In the genomic region with DNA sequence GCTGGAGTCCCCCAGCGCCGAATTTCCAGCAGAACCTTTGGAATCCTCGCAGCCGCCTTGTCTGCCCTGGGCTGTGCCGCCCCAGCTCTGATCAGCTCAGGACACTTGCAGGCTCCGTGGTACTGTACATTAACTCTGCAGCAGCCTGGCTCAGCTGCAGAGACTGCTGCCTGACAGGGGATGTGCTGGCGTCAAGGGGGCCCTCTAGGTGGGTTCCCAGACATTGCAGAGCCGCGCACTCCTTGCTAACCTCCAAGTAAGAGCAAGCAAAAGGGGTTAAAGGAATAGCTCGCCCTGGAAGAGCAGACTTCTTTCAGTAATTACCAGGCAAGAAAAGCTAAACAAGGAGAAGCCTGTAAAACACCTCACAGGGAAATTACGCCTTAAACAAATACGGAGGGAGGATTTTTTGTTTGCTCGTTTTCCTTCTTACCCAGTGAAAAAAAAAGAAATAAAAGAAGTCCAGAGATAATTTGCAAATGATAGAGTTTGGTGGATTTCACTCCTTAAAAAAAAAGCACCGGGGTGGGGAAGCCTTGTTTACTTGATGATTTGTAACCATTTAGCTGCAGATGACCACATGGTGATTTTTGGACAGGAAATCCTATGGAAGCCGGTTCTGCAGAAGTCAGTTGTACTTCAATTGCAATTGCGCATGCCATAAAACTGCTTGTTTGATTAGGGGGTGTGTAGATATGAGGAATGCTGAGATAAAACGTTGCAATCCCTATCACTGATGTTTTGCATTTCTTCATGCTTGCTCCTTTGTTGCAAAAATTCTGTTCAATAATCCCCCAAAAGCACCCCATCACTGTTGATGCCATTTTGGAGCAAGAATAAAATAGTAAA, we compare ENCODE assay signal across 8 cellular contexts.
DNase-seq lines count a peak whose midpoint lies in the region; ATAC-seq and TF ChIP-seq lines count a peak whose summit lies in the region.

No MANE protein-coding gene starts in this region.

- H3K27ac ChIP-seq in VCaP, result peak overlapping the region; percentile 86
- no peak overlapping the region for H3K27ac ChIP-seq in ovary
- H3K27ac ChIP-seq in spleen, result no peak overlapping the region

- ATAC-seq in GM21367 (IDR thresholded peaks at IDR 0.05; ENCODE audit: unreplicated experiment), result no peak

- 4 to 6% (median 6%) methylated on average over 17 of the region's 17 CpGs for WGBS in ovary, 3 donors
- WGBS in spleen, 5 donors, result 24 to 39% (median 30%) methylated on average over 17 of the region's 17 CpGs

- TF ChIP-seq CTCF in AG04449 (IDR thresholded peaks at IDR 0.05; ENCODE audit: insufficient read depth, low read length, missing control alignments) (peak; percentile 31), VCaP (conservative IDR thresholded peaks at IDR 0.05) (peak; percentile 64), ovary (IDR thresholded peaks at IDR 0.05) (no peak), spleen (IDR thresholded peaks at IDR 0.05 in 8 of 11, conservative IDR thresholded peaks at IDR 0.05 in 3 of 11) (no peak)

- POLR2A ChIA-PET in AG04449 (lab: Yijun Ruan, JAX), result interaction anchor here (1.0 kb wide), 1 partner anchor 270 kb away, joined by 3 read pairs; no protein-coding TSS in a partner anchor

- DNase-seq in AG04449 (ENCODE audit: low read depth, low spot score) (no peak), HuH-7.5 (ENCODE audit: low spot score) (peak; percentile 47), head of caudate nucleus (peak; percentile 70 to 96 (median 89)), ovary (peak in 3 of 5 donors; percentile 10 to 44 (median 40)), spleen (no peak), NCI-H226 (no peak)

- CTCF ChIA-PET in AG04449 (lab: Yijun Ruan, JAX), result interaction anchor here (1.5 kb wide), 1 partner anchor 86 kb away, joined by 5 read pairs; no protein-coding TSS in a partner anchor

- intact Hi-C loops in head of caudate nucleus (cut with DNase I) (loop anchor here (5.0 kb wide), 1 partner anchor 45 kb away; no protein-coding TSS in a partner anchor), ovary (cut with DNase I) (no loop called here), spleen (cut with DNase I; ENCODE audit: low total_unique reads) (no loop called here)

- H3K27me3 ChIP-seq in ovary (no peaks in the 10 kb centered on the region), spleen (replicated peaks in 1 of 7) (no peaks in the 10 kb centered on the region)

- TF ChIP-seq EP300 in ovary (IDR thresholded peaks at IDR 0.05), result no peak

- H3K9me3 ChIP-seq in ovary (no peaks in the 10 kb centered on the region), spleen (no peaks in the 10 kb centered on the region)

- H3K4me1 ChIP-seq in ovary (ENCODE audit: insufficient read depth) (no peaks in the 10 kb centered on the region), spleen (peaks cover 0 to 19% (median 0%) of the 10 kb centered on the region in 6 donors)

- H3K4me3 ChIP-seq in AG04449 (ENCODE audit: low read depth, low read length) (peak overlapping the region; percentile 43), ovary (peak overlapping the region; percentile 24), spleen (peak overlapping the region in 2 of 8 donors; percentile 22 to 35)

- no peaks in the 10 kb centered on the region for H3K36me3 ChIP-seq in ovary
- H3K36me3 ChIP-seq in spleen, result no peaks in the 10 kb centered on the region

- TF ChIP-seq POLR2A in ovary (IDR thresholded peaks at IDR 0.05) (no peak), spleen (IDR thresholded peaks at IDR 0.05) (no peak)

Comparison
In these comparisons a context has a peak if more than half of its experiments do, and no peak if none do; other contexts are left out.
1. DNase-seq: peak in HuH-7.5 (single experiment), head of caudate nucleus (42 of 42) and ovary (3 of 5); none in AG04449 (single experiment), spleen (single experiment) and NCI-H226 (single experiment).
2. CTCF ChIP-seq: peak in AG04449 (single experiment) and VCaP (single experiment); none in ovary (0 of 3) and spleen (0 of 11).